In the genomic region with DNA sequence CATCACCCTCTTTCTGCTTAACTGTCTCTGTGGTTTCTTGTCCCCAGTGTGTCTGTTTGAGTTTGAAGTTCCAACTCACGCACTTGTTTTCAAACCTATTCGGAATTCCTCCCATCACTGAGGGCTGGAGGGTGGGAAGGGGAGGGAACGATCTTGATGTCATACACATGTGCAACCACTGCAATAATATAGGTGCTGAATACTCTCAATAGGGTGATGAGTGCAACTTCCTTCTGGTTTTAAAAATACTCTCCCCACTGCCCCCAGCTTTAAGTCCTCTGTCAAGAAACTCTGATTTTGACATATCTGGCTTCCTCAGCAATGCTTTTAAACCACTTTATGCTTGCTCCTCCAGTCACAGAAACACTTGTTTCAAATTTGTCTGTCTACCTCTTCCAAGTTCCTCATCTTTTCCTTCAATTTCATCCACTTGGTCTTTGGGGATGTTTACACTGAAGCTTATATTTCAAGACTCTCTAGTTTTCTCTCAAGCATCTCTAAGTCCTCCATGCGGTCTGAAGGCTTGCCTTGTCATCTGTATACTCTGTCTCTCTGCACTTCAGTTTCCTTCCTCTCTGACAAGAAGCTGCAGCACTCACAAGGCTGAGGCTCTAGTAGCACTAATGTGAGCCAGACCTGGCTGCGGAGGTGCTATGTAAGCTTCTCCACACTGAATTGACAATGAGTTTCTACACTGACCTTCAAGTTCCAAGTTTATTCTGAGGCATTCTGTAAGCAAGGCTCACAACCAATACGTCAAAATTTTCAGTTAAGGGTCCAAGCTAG, we compare ENCODE assay signal across 1 cellular context.
TF ChIP-seq lines count a peak whose summit lies in the region.

No MANE protein-coding gene starts in this region.

TF ChIP-seq in K562, 482 proteins besides CTCF, POLR2A, EP300 and RAD21 (continued from another document):
- TF ChIP-seq, protein P1, sequence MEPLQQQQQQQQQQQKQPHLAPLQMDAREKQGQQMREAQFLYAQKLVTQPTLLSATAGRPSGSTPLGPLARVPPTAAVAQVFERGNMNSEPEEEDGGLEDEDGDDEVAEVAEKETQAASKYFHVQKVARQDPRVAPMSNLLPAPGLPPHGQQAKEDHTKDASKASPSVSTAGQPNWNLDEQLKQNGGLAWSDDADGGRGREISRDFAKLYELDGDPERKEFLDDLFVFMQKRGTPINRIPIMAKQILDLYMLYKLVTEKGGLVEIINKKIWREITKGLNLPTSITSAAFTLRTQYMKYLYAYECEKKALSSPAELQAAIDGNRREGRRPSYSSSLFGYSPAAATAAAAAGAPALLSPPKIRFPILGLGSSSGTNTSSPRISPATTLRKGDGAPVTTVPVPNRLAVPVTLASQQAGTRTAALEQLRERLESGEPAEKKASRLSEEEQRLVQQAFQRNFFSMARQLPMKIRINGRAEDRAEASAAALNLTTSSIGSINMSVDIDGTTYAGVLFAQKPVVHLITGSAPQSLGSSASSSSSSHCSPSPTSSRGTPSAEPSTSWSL (CRISPR knock-in tag; IDR thresholded peaks at IDR 0.05; ENCODE audit: borderline replicate concordance) = no peak
- TF ChIP-seq ZNF232 (CRISPR knock-in tag; IDR thresholded peaks at IDR 0.05) (no peak), NFE2L1 (tag; IDR thresholded peaks at IDR 0.05; ENCODE audit: borderline replicate concordance, low read depth) (no peak), SMAD2 (IDR thresholded peaks at IDR 0.05; ENCODE audit: low read depth, low read length) (no peak), MBD2 (IDR thresholded peaks at IDR 0.05; ENCODE audit: borderline replicate concordance, low read depth) (no peak), JUNB (CRISPR knock-in tag; conservative IDR thresholded peaks at IDR 0.05) (no peak)
- TF ChIP-seq, protein P2, sequence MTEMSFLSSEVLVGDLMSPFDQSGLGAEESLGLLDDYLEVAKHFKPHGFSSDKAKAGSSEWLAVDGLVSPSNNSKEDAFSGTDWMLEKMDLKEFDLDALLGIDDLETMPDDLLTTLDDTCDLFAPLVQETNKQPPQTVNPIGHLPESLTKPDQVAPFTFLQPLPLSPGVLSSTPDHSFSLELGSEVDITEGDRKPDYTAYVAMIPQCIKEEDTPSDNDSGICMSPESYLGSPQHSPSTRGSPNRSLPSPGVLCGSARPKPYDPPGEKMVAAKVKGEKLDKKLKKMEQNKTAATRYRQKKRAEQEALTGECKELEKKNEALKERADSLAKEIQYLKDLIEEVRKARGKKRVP (CRISPR knock-in tag; IDR thresholded peaks at IDR 0.05) = no peak
- TF ChIP-seq, protein P3, sequence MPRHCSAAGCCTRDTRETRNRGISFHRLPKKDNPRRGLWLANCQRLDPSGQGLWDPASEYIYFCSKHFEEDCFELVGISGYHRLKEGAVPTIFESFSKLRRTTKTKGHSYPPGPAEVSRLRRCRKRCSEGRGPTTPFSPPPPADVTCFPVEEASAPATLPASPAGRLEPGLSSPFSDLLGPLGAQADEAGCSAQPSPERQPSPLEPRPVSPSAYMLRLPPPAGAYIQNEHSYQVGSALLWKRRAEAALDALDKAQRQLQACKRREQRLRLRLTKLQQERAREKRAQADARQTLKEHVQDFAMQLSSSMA (CRISPR knock-in tag; IDR thresholded peaks at IDR 0.05) = no peak
